In the genomic region with DNA sequence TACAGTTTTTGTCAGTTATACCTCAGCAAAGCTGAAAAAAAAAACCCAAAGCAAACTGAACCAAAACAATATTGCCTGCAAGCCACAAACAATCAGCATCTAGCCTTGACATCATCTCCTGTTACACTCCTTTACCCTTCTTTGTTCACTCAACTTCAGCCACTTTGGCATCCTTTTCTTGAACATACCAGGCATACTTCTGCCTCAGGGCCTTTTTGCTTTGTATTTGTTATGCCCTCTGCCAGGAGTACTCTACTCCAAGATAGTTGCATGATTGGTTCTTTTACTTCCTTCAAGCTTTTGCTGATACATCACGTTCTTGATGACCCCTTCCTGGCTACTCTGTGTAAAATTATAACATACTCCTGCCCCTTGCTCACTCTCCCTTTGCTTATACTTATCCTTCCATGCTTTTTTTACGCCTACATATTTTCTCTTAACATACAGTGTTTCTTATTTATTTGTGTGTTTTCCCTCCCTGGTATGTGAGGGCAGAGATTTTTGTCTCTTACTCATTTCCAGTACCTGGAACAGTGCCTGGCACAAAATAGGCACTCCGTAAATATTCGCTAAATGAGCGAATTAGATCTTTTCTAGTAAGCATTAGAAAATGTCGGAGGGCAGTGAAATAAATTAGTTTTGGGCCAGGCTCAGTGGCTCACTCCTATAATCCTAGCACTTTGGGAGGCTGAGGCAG, we compare ENCODE assay signal across 8 cellular contexts. TPM values are rescaled to one million over a fixed set of nuclear protein-coding genes. Genes with fewer than 3 reads are reported as not detected.
DNase-seq lines count a peak whose midpoint lies in the region; ATAC-seq and TF ChIP-seq lines count a peak whose summit lies in the region.

No MANE protein-coding gene starts in this region.

- DNase-seq in SIG-M5 treated with dmso at 0.1 percent for 504 hours (lab: John Stamatoyannopoulos, UW; ENCODE audit: unreplicated experiment) (peak; percentile 21), SIG-M5 (lab: John Stamatoyannopoulos, UW) (no peak), T47D (ENCODE audit: low read depth in 1 of 2, low spot score in 1 of 2) (peak; percentile 42 to 89), iPS DF 4.7 (ENCODE audit: extremely low read depth, low spot score) (peak; percentile 53), upper lobe of left lung (no peak), LoVo (ENCODE audit: low spot score) (no peak), GOT3 (lab: John Stamatoyannopoulos, UW) (no peak), NCI-H510A (lab: John Stamatoyannopoulos, UW) (no peak)

- no peak for TF ChIP-seq CTCF in upper lobe of left lung (IDR thresholded peaks at IDR 0.05)

- H3K4me3 ChIP-seq in upper lobe of left lung = no peak overlapping the region

- H3K4me1 ChIP-seq in upper lobe of left lung = peaks cover 0 to 15% (median 8%) of the 10 kb centered on the region in 4 donors

- in situ Hi-C loops in T47D (cut with HindIII; ENCODE audit: low pct_unique_long_range_greater_than_20kb, low sequenced_read_pairs) = no loop called here

- peak; percentile 42 to 86 for ATAC-seq in upper lobe of left lung (ENCODE audit: low FRiP score in 2 of 2)

- 72 to 75% methylated on average over 6 of the region's 6 CpGs for WGBS in upper lobe of left lung, 2 donors

- no peak for TF ChIP-seq POLR2A in upper lobe of left lung (IDR thresholded peaks at IDR 0.05)

- no peaks in the 10 kb centered on the region for H3K27me3 ChIP-seq in upper lobe of left lung

- H3K9me3 ChIP-seq in upper lobe of left lung = no peaks in the 10 kb centered on the region

- peaks cover 0 to 7% (median 3%) of the 10 kb centered on the region in 4 donors for H3K36me3 ChIP-seq in upper lobe of left lung

- peak overlapping the region in 1 of 4 donors; percentile 22 for H3K27ac ChIP-seq in upper lobe of left lung

- no peak for TF ChIP-seq EP300 in upper lobe of left lung (IDR thresholded peaks at IDR 0.05)

RNA-seq across cellular contexts. Expression of a gene that starts 12.7 kb away (rescaled TPM):
- total RNA-seq in upper lobe of left lung = 10 to 100 TPM; 30.3 to 41.6 (median 35.5) TPM

Comparison
In these comparisons a context has a peak if more than half of its experiments do, and no peak if none do; other contexts are left out.
1. DNase-seq: peak in SIG-M5 treated with dmso at 0.1 percent for 504 hours (single experiment), T47D (2 of 2) and iPS DF 4.7 (single experiment); none in SIG-M5 (single experiment), upper lobe of left lung (0 of 2), LoVo (single experiment), GOT3 (single experiment) and NCI-H510A (single experiment).